Comparison of ENCODE assay signal across 25 cellular contexts in the genomic region with DNA sequence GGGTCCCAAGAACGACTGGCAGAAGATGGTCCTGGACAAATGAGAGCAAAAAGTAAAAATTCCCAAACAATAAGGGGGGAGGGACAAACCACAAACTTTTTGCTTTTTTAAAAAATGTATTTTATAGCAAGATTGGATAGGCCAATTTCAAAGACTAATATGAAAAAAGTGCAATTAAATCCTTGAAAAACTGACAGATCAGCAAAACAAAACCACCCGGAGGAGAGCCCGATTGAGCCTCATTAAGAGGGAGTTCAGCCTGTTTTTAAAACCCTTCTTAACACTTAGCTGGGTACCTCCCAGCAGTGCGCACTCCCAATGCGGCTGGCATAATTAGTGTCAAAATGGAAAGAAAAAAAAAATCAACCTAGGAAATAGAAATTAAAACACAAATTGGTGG.
"Had no signal": no experiment of that assay in that cellular context is flagged by ENCODE, and none has a peak within 500 bp of the region (broad histone marks: within the 10 kb centered on the region; RNA-seq: fewer than 3 reads in every experiment).

No MANE protein-coding gene starts in this region.

- H3K4me3 Mint-ChIP-seq: activated CD8-positive, alpha-beta T cell treated with anti-CD3 and anti-CD28 coated beads, Interleukin-2, amount 10 ng/mL, durations not matched to agents 7 days and 5 days; activated naive CD8-positive, alpha-beta T cell treated with anti-CD3 and anti-CD28 coated beads, Interleukin-2, amount 50 U/mL, for 24 hours; activated T-helper 1 cell treated with anti-CD3 and anti-CD28 coated beads, Interleukin-12 subunit alpha, Interleukin-12 subunit beta, Interleukin-2, Interleukin-4 antibody, amounts not matched to agents 30 ng/mL and 10 ng/mL and 1 ng/mL, durations not matched to agents 14 hours and 24 hours and 36 hours; endodermal cell; memory B cell; neural progenitor cell; stimulated activated naive CD8-positive, alpha-beta T cell treated with anti-CD3 and anti-CD28 coated beads, Interleukin-15, Interleukin-2, amounts not matched to agents 100 ng/mL and 50 ng/mL, for 24 hours had no signal

- H3K36me3 ChIP-seq: colonic mucosa, esophagus squamous epithelium, gastroesophageal sphincter, neural progenitor cell, transverse colon, vagina had no signal

- H3K4me1 ChIP-seq: colonic mucosa had no signal

- H3K4me3 ChIP-seq: body of pancreas, colonic mucosa, esophagus squamous epithelium, gastroesophageal sphincter, neural progenitor cell, transverse colon, vagina had no signal

- H3K27me3 Mint-ChIP-seq: activated naive CD8-positive, alpha-beta T cell treated with anti-CD3 and anti-CD28 coated beads, Interleukin-2, amount 50 U/mL, for 24 hours; stimulated activated naive CD8-positive, alpha-beta T cell treated with anti-CD3 and anti-CD28 coated beads, Interleukin-15, Interleukin-2, amounts not matched to agents 100 ng/mL and 50 ng/mL, for 24 hours had no signal

- H3K27ac Mint-ChIP-seq: activated CD8-positive, alpha-beta T cell treated with anti-CD3 and anti-CD28 coated beads, Interleukin-2, amount 10 ng/mL, durations not matched to agents 7 days and 5 days; activated naive CD8-positive, alpha-beta T cell treated with anti-CD3 and anti-CD28 coated beads, Interleukin-2, amount 50 U/mL, for 24 hours; activated T-helper 1 cell treated with anti-CD3 and anti-CD28 coated beads, Interleukin-12 subunit alpha, Interleukin-12 subunit beta, Interleukin-2, Interleukin-4 antibody, amounts not matched to agents 30 ng/mL and 10 ng/mL and 1 ng/mL, durations not matched to agents 14 hours and 24 hours and 36 hours; endodermal cell; neural progenitor cell; progenitor cell of endocrine pancreas; stimulated activated naive CD8-positive, alpha-beta T cell treated with anti-CD3 and anti-CD28 coated beads, Interleukin-15, Interleukin-2, amounts not matched to agents 100 ng/mL and 50 ng/mL, for 24 hours had no signal

- H3K27ac ChIP-seq: body of pancreas, colonic mucosa, esophagus squamous epithelium, gastroesophageal sphincter, neural progenitor cell, transverse colon, vagina had no signal

- H3K9me3 Mint-ChIP-seq: activated naive CD8-positive, alpha-beta T cell treated with anti-CD3 and anti-CD28 coated beads, Interleukin-2, amount 50 U/mL, for 24 hours; endodermal cell; memory B cell; stimulated activated naive CD8-positive, alpha-beta T cell treated with anti-CD3 and anti-CD28 coated beads, Interleukin-15, Interleukin-2, amounts not matched to agents 100 ng/mL and 50 ng/mL, for 24 hours had no signal

- H3K27me3 ChIP-seq: body of pancreas, colonic mucosa, esophagus squamous epithelium, gastroesophageal sphincter, transverse colon, vagina had no signal

- ATAC-seq: activated CD8-positive, alpha-beta T cell treated with anti-CD3 and anti-CD28 coated beads, Interleukin-2, amount 10 ng/mL, durations not matched to agents 7 days and 5 days; activated naive CD8-positive, alpha-beta T cell treated with anti-CD3 and anti-CD28 coated beads, Interleukin-2, amount 50 U/mL, for 24 hours; body of pancreas; gastroesophageal sphincter; left cardiac atrium had no signal

- DNase-seq: activated CD4-positive, alpha-beta T cell treated with anti-CD3 and anti-CD28 coated beads for 1 hour; activated CD4-positive, alpha-beta T cell treated with anti-CD3 and anti-CD28 coated beads, Interleukin-2, amount 50 U/mL, for 1 hour; activated CD8-positive, alpha-beta T cell treated with anti-CD3 and anti-CD28 coated beads, Interleukin-2, amount 10 ng/mL, durations not matched to agents 7 days and 5 days; activated gamma-delta T cell; activated naive CD4-positive, alpha-beta T cell treated with anti-CD3 and anti-CD28 coated beads, Interleukin-2, amount 50 U/mL, for 16 hours; activated naive CD8-positive, alpha-beta T cell treated with anti-CD3 and anti-CD28 coated beads, Interleukin-2, amount 50 U/mL, for 24 hours; body of pancreas; central memory CD4-positive, alpha-beta T cell; colonic mucosa; endodermal cell; esophagus squamous epithelium; left cardiac atrium; stimulated activated CD4-positive, alpha-beta T cell treated with anti-CD3 and anti-CD28 coated beads, Interleukin-12 subunit alpha, Interleukin-12 subunit beta, amount 100 ng/mL, for 4 hours; stimulated activated CD4-positive, alpha-beta T cell treated with anti-CD3 and anti-CD28 coated beads, Interleukin-4, amount 100 ng/mL, for 4 hours; substantia nigra; T-helper 1 cell; T-helper 9 cell; transverse colon had no signal

- H3K9me3 ChIP-seq: body of pancreas, colonic mucosa, esophagus squamous epithelium, gastroesophageal sphincter, transverse colon, vagina had no signal
